ENCODE assay signal across 18 cellular contexts in the genomic region with DNA sequence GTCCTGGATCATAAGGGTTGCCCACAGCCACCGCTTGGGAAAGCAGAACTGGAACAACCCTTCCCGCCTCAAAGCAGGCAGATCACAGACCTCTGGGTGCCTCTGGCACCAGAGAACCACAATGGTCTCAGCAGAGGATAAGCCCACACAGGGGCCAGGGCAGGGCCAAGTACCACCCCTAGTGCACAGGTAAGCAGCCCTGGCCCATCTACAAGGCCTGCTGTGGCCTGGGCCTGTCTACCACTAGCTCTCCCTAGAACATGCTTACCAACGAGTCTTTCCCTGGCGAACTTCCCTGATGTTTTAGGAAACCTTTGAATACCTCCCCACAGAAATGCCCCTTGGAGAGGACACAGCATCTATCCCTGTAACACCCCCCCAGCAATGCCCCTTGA.
"Had no signal": no experiment of that assay in that cellular context is flagged by ENCODE, and none has a peak within 500 bp of the region (broad histone marks: within the 10 kb centered on the region; RNA-seq: fewer than 3 reads in every experiment).

No MANE protein-coding gene starts in this region.

- H3K9me3 ChIP-seq: gastroesophageal sphincter, left lung, lower lobe of right lung, neutrophil, right atrium auricular region, sigmoid colon had no signal

- H3K4me1 Mint-ChIP-seq: mesothelial cell of epicardium had no signal

- H3K4me1 ChIP-seq: sigmoid colon had no signal

- H3K4me3 ChIP-seq: gastroesophageal sphincter, left lung, lower lobe of right lung, right atrium auricular region, sigmoid colon, skin epidermis had no signal

- H3K27ac ChIP-seq: gastroesophageal sphincter, left lung, lower lobe of right lung, neutrophil, right atrium auricular region, sigmoid colon had no signal

- H3K27me3 ChIP-seq: gastroesophageal sphincter, left lung, neutrophil, right atrium auricular region, sigmoid colon had no signal

- H3K27me3 Mint-ChIP-seq: memory B cell; stimulated activated naive B cell treated with anti-CD40 and anti-IgM and Interleukin-4, amounts not matched to agents 10 μg/mL and 1 μg/mL and 100 μg/mL, for 72 hours had no signal

- H3K9me3 Mint-ChIP-seq: memory B cell; mesothelial cell of epicardium; nephron; stimulated activated naive B cell treated with anti-CD40 and anti-IgM and Interleukin-4, amounts not matched to agents 10 μg/mL and 1 μg/mL and 100 μg/mL, for 72 hours had no signal

- H3K27ac Mint-ChIP-seq: memory B cell; mesothelial cell of epicardium; nephron; stimulated activated naive B cell treated with anti-CD40 and anti-IgM and Interleukin-4, amounts not matched to agents 10 μg/mL and 1 μg/mL and 100 μg/mL, for 72 hours had no signal

- ATAC-seq: esophagus mucosa; gastroesophageal sphincter; left lung; lower lobe of right lung; stimulated activated naive B cell treated with anti-CD40 and anti-IgM and Interleukin-4, amounts not matched to agents 10 μg/mL and 1 μg/mL and 100 μg/mL, for 72 hours had no signal

- H3K4me3 Mint-ChIP-seq: memory B cell; mesothelial cell of epicardium; nephron; stimulated activated naive B cell treated with anti-CD40 and anti-IgM and Interleukin-4, amounts not matched to agents 10 μg/mL and 1 μg/mL and 100 μg/mL, for 72 hours had no signal

- DNase-seq: effector memory CD4-positive, alpha-beta T cell; glutamatergic neuron; islet precursor cell; lower lobe of right lung; sigmoid colon; stimulated activated CD4-positive, alpha-beta T cell treated with anti-CD3 and anti-CD28 coated beads, Interleukin-2, amount 100 ng/mL, for 24 hours; stimulated activated CD4-positive, alpha-beta T cell treated with anti-CD3 and anti-CD28 coated beads, Interleukin-4, amount 100 ng/mL, for 4 hours; stimulated activated naive B cell treated with anti-CD40 and anti-IgM and Interleukin-4, amounts not matched to agents 10 μg/mL and 1 μg/mL and 100 μg/mL, for 72 hours; trophoblast cell had no signal
